Comparison of ENCODE assay signal across 11 cellular contexts in genomic region chr12:107014050-107014449, GRCh38. TPM values are rescaled to one million over a fixed set of nuclear protein-coding genes. Genes with fewer than 3 reads are reported as not detected.
DNase-seq lines count a peak whose midpoint lies in the region; ATAC-seq and TF ChIP-seq lines count a peak whose summit lies in the region.
"Had no signal": no experiment of that assay in that cellular context is flagged by ENCODE, and none has a peak within 500 bp of the region (broad histone marks: within the 10 kb centered on the region; RNA-seq: fewer than 3 reads in every experiment).

No MANE protein-coding gene starts in this region.

- no peak overlapping the region for H3K4me3 Mint-ChIP-seq in progenitor cell of endocrine pancreas (ENCODE audit: low read depth)
- H3K4me3 Mint-ChIP-seq: central memory CD8-positive, alpha-beta T cell; stimulated activated naive CD8-positive, alpha-beta T cell treated with anti-CD3 and anti-CD28 coated beads, Interleukin-15, Interleukin-2, amounts not matched to agents 100 ng/mL and 50 ng/mL, for 24 hours had no signal

- no peaks in the 10 kb centered on the region for H3K36me3 ChIP-seq in colonic mucosa

- no peaks in the 10 kb centered on the region for H3K9me3 Mint-ChIP-seq in progenitor cell of endocrine pancreas (ENCODE audit: low read depth)
- H3K9me3 Mint-ChIP-seq: central memory CD8-positive, alpha-beta T cell; stimulated activated naive CD8-positive, alpha-beta T cell treated with anti-CD3 and anti-CD28 coated beads, Interleukin-15, Interleukin-2, amounts not matched to agents 100 ng/mL and 50 ng/mL, for 24 hours had no signal

- no peaks in the 10 kb centered on the region for H3K4me1 ChIP-seq in colonic mucosa

- H3K27ac Mint-ChIP-seq in progenitor cell of endocrine pancreas: no peak overlapping the region
- H3K27ac Mint-ChIP-seq: stimulated activated naive CD8-positive, alpha-beta T cell treated with anti-CD3 and anti-CD28 coated beads, Interleukin-15, Interleukin-2, amounts not matched to agents 100 ng/mL and 50 ng/mL, for 24 hours had no signal

- intact Hi-C loops in colonic mucosa (cut with DNase I): loop anchor here (10.0 kb wide), 1 partner anchor 91 kb away; no protein-coding TSS in a partner anchor

- peaks cover 3% of the 10 kb centered on the region for H3K36me3 Mint-ChIP-seq in progenitor cell of endocrine pancreas (ENCODE audit: insufficient read depth)

- DNase-seq in NCI-H1417 (lab: John Stamatoyannopoulos, UW): peak; percentile 26 to 55 (median 37)
- no peak for DNase-seq in NCI-H1417 treated with DMSO at 0.1 percent for 48 hours (lab: John Stamatoyannopoulos, UW)
- DNase-seq in NCI-H2081 treated with DMSO at 0.1 percent for 48 hours (lab: John Stamatoyannopoulos, UW): peak; percentile 48
- DNase-seq in colonic mucosa: peak; percentile 62
- no peak for DNase-seq in progenitor cell of endocrine pancreas (ENCODE audit: low spot score, unreplicated experiment)
- DNase-seq in NK-92 treated with Interleukin-12 subunit alpha and Interleukin-12 subunit beta, amount 100 ng/mL, for 24 hours (lab: John Stamatoyannopoulos, UW): no peak
- DNase-seq: IMR-90 had no signal

- H3K9me3 ChIP-seq in colonic mucosa: no peaks in the 10 kb centered on the region

- no peaks in the 10 kb centered on the region for H3K4me1 Mint-ChIP-seq in progenitor cell of endocrine pancreas (ENCODE audit: low read depth)
- H3K4me1 Mint-ChIP-seq: central memory CD8-positive, alpha-beta T cell had no signal

- no peak overlapping the region for H3K9ac ChIP-seq in colonic mucosa (ENCODE audit: low read depth in 2 of 2, low read length in 2 of 2)

- no peaks in the 10 kb centered on the region for H3K27me3 ChIP-seq in colonic mucosa

- H3K27ac ChIP-seq in colonic mucosa: no peak overlapping the region

- ATAC-seq in HG02763 (IDR thresholded peaks at IDR 0.05; ENCODE audit: unreplicated experiment) (no peak), HG02571 (IDR thresholded peaks at IDR 0.05; ENCODE audit: unreplicated experiment) (no peak)

- TF ChIP-seq CTCF in colonic mucosa (IDR thresholded peaks at IDR 0.05): peak; percentile 22
- peak; percentile 15 for TF ChIP-seq CTCF in progenitor cell of endocrine pancreas (IDR thresholded peaks at IDR 0.05; ENCODE audit: unreplicated experiment)

- H3K4me3 ChIP-seq in colonic mucosa: no peak overlapping the region

- H3K27me3 Mint-ChIP-seq in progenitor cell of endocrine pancreas: no peaks in the 10 kb centered on the region
- H3K27me3 Mint-ChIP-seq: central memory CD8-positive, alpha-beta T cell; stimulated activated naive CD8-positive, alpha-beta T cell treated with anti-CD3 and anti-CD28 coated beads, Interleukin-15, Interleukin-2, amounts not matched to agents 100 ng/mL and 50 ng/mL, for 24 hours had no signal

RNA-seq across cellular contexts. Expression of gene MTERF2, which starts 27.1 kb away (rescaled TPM):
- total RNA-seq in colonic mucosa: 10 to 100 TPM in 1 of 2 donors, 1 to 10 TPM in 1; 9.3 to 11.6 TPM
- total RNA-seq in progenitor cell of endocrine pancreas: 15.3 and 18.3 TPM in 2 replicates

RNA-seq across cellular contexts. Expression of gene TMEM263, which starts 58.3 kb away (rescaled TPM):
- total RNA-seq in colonic mucosa (10 to 100 TPM; 29.6 to 41.9 TPM), progenitor cell of endocrine pancreas (37.6 and 39.7 TPM in 2 replicates)

Comparison
In these comparisons a context has a peak if more than half of its experiments do, and no peak if none do; other contexts are left out.
1. DNase-seq: peak in NCI-H1417 (3 of 3), NCI-H2081 treated with DMSO at 0.1 percent for 48 hours (single experiment) and colonic mucosa (single experiment); none in NCI-H1417 treated with DMSO at 0.1 percent for 48 hours (single experiment), progenitor cell of endocrine pancreas (single experiment) and NK-92 treated with Interleukin-12 subunit alpha and Interleukin-12 subunit beta, amount 100 ng/mL, for 24 hours (single experiment).